Comparison of ENCODE assay signal across 9 cellular contexts in genomic region chr9:129884220-129885017, GRCh38. TPM values are rescaled to one million over a fixed set of nuclear protein-coding genes. Genes with fewer than 3 reads are reported as not detected.
DNase-seq lines count a peak whose midpoint lies in the region; ATAC-seq, FAIRE-seq and TF ChIP-seq lines count a peak whose summit lies in the region.
"Had no signal": no experiment of that assay in that cellular context is flagged by ENCODE, and none has a peak within 500 bp of the region (broad histone marks: within the 10 kb centered on the region; RNA-seq: fewer than 3 reads in every experiment).

No MANE protein-coding gene starts in this region.

- no peaks in the 10 kb centered on the region for H3K9me2 ChIP-seq in OCI-LY1 (ENCODE audit: low read depth, low read length)

- H3K4me1 ChIP-seq in OCI-LY1 (ENCODE audit: insufficient read depth, low read length, severe bottlenecking) (peaks cover 57% of the 10 kb centered on the region), mucosa of descending colon (ENCODE audit: low read depth) (peaks cover 24% of the 10 kb centered on the region)

- ATAC-seq in GM19455 (IDR thresholded peaks at IDR 0.05; ENCODE audit: unreplicated experiment) (peak; percentile 43), mucosa of descending colon (peak; percentile 81)

- H3K79me2 ChIP-seq in OCI-LY1 (ENCODE audit: insufficient read depth, low read length), result no peaks in the 10 kb centered on the region

- 0 out of 2 replicates have a peak overlapping the region, but pooled peaks have one; percentile 70 for H2AFZ ChIP-seq in OCI-LY1 (ENCODE audit: low read length)

- no peak for FAIRE-seq in HTR-8/SVneo (lab: Jason Lieb, UNC)
- FAIRE-seq: colon had no signal

- DNase-seq in CD1c-positive myeloid dendritic cell (ENCODE audit: extremely low spot score), result peak; percentile 95
- DNase-seq in HTR-8/SVneo (ENCODE audit: insufficient read length, low spot score), result peak; percentile 80
- peak; percentile 94 for DNase-seq in activated CD8-positive, alpha-beta memory T cell treated with anti-CD3 and anti-CD28 coated beads, Interleukin-2, amount 50 U/mL, for 48 hours
- DNase-seq in epithelial cell of prostate (ENCODE audit: low read depth, low spot score), result peak; percentile 18
- DNase-seq in mucosa of descending colon, result peak; percentile 96 to 98 (median 97)
- DNase-seq in stimulated activated CD8-positive, alpha-beta memory T cell treated with anti-CD3 and anti-CD28 coated beads, Interleukin-4, amount 100 ng/mL, for 24 hours (ENCODE audit: low read depth), result peak; percentile 95

- H3F3A ChIP-seq in OCI-LY1 (ENCODE audit: insufficient read depth, low read length), result 0 out of 2 replicates have a peak, but pooled peaks cover 4% of the 10 kb centered on the region

- no peaks in the 10 kb centered on the region for H3K9me3 ChIP-seq in OCI-LY1 (ENCODE audit: low read length)
- no peaks in the 10 kb centered on the region for H3K9me3 ChIP-seq in mucosa of descending colon

- H3K36me3 ChIP-seq in OCI-LY1 (ENCODE audit: insufficient read depth, low read length), result no peaks in the 10 kb centered on the region
- no peaks in the 10 kb centered on the region for H3K36me3 ChIP-seq in mucosa of descending colon (ENCODE audit: low read depth)

- intact Hi-C loops in mucosa of descending colon (cut with DNase I, micrococcal nuclease), result loop anchor here in 1 of 2 donors (5.0 kb wide), 1 partner anchor 158 kb away; the partner anchor contains the start of gene FNBP1

- H3K9ac ChIP-seq in OCI-LY1 (ENCODE audit: low read length), result peak overlapping the region; percentile 60

- no peaks in the 10 kb centered on the region for H4K20me1 ChIP-seq in OCI-LY1 (ENCODE audit: insufficient read depth, low read length)

- TF ChIP-seq CTCF in OCI-LY1 (IDR thresholded peaks at IDR 0.05; ENCODE audit: low read length), result peak; percentile 36; the same call in 1 of the 2 replicates
- TF ChIP-seq CTCF in mucosa of descending colon (IDR thresholded peaks at IDR 0.05), result no peak

- H3K27ac ChIP-seq in OCI-LY1 (ENCODE audit: low read depth, low read length, poor library complexity, severe bottlenecking), result peak overlapping the region; percentile 70
- H3K27ac ChIP-seq in epithelial cell of prostate, result peak overlapping the region; percentile 65

- peak overlapping the region; percentile 67 for H3K4me2 ChIP-seq in OCI-LY1 (ENCODE audit: low read length)

- H3K4me3 ChIP-seq in OCI-LY1 (ENCODE audit: low read depth, low read length, poor library complexity, severe bottlenecking), result peak overlapping the region; percentile 57
- no peak overlapping the region for H3K4me3 ChIP-seq in mucosa of descending colon

- H3K27me3 ChIP-seq in OCI-LY1 (ENCODE audit: insufficient read depth, low read length), result no peaks in the 10 kb centered on the region

RNA-seq across cellular contexts. Expression of gene USP20, which starts 49.2 kb away (rescaled TPM):
- total RNA-seq in mucosa of descending colon, result 10 to 100 TPM; 20.2 to 32.3 (median 22.9) TPM

RNA-seq across cellular contexts. Expression of gene C9orf78, which starts 49.3 kb away (rescaled TPM):
- total RNA-seq in mucosa of descending colon, result 10 to 100 TPM; 35.1 to 47.5 (median 37.3) TPM

Comparison
In these comparisons a context has a peak if more than half of its experiments do, and no peak if none do; other contexts are left out.
1. DNase-seq: peak in every context shown above with its lines; median percentile 97 in mucosa of descending colon; 95 in CD1c-positive myeloid dendritic cell; 95 in stimulated activated CD8-positive, alpha-beta memory T cell treated with anti-CD3 and anti-CD28 coated beads, Interleukin-4, amount 100 ng/mL, for 24 hours; 94 in activated CD8-positive, alpha-beta memory T cell treated with anti-CD3 and anti-CD28 coated beads, Interleukin-2, amount 50 U/mL, for 48 hours; 80 in HTR-8/SVneo; 18 in epithelial cell of prostate.